In the genomic region with DNA sequence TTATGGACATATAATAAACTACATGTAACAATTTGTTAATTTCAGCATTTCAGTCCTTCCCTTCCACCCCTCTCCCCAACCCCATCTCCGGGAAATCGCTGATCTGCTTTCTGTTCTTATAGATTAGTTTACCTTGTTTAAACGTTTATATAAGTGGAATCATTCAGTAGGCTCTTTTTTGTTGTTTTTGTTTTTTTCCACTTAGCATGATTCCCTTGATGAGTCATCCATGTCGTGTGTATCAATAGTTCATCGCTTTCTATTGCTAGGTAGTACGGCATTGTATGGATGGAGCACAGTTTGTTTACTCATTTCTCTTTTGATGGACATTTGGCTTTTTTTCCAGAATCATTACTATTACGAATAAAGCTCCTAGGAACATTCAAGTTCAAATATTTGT, we compare ENCODE assay signal across 22 cellular contexts. TPM values are rescaled to one million over a fixed set of nuclear protein-coding genes. Genes with fewer than 3 reads are reported as not detected.
DNase-seq lines count a peak whose midpoint lies in the region; ATAC-seq, FAIRE-seq and TF ChIP-seq lines count a peak whose summit lies in the region.
"Had no signal": no experiment of that assay in that cellular context is flagged by ENCODE, and none has a peak within 500 bp of the region (broad histone marks: within the 10 kb centered on the region; RNA-seq: fewer than 3 reads in every experiment).

No MANE protein-coding gene starts in this region.

- no peaks in the 10 kb centered on the region; the same call in 1 of the 2 replicates for H3K27me3 ChIP-seq in IMR-90 (ENCODE audit: control insufficient read depth, insufficient read depth, low read length)

- no peak for DNase-seq in A549 (ENCODE audit: low read depth in 1 of 2, low spot score in 1 of 2)
- peak; percentile 63 for DNase-seq in DMS53 (lab: John Stamatoyannopoulos, UW)
- DNase-seq in IMR-90: no peak
- peak; percentile 10 for DNase-seq in fibroblast of mammary gland (ENCODE audit: low read depth)
- DNase-seq in islet precursor cell: no peak
- DNase-seq in cardiac septum (ENCODE audit: low spot score): no peak
- DNase-seq: AML-193; C1 segment of cervical spinal cord; Calu3; CD4-positive, alpha-beta memory T cell; COR-L47; DMS79; EL; GF-D8; GOT3; HFFc6 had no signal

- no peaks in the 10 kb centered on the region for H3K79me1 ChIP-seq in IMR-90 (ENCODE audit: low read depth in 1 of 2, low read length in 2 of 2)

- TF ChIP-seq CTCF in A549 (IDR thresholded peaks at IDR 0.05) (no peak), IMR-90 (conservative IDR thresholded peaks at IDR 0.05; ENCODE audit: low read depth, low read length) (no peak), fibroblast of mammary gland (conservative IDR thresholded peaks at IDR 0.05; ENCODE audit: control insufficient read depth, insufficient read depth, low read depth, low read length) (no peak)

- no peak overlapping the region for H3K18ac ChIP-seq in IMR-90 (ENCODE audit: low read depth, low read length)

- TF ChIP-seq RAD21 in A549 (conservative IDR thresholded peaks at IDR 0.05 in 1 of 2, IDR thresholded peaks at IDR 0.05 in 1 of 2) (no peak), IMR-90 (IDR thresholded peaks at IDR 0.05; ENCODE audit: low read length) (no peak)

- H2AK5ac ChIP-seq in IMR-90 (ENCODE audit: low read depth, low read length): no peak overlapping the region

- FAIRE-seq in A549 (lab: Jason Lieb, UNC): no peak
- FAIRE-seq: GM12891, GM18507, H54 had no signal

- H2BK5ac ChIP-seq in IMR-90 (ENCODE audit: low read depth, low read length, poor library complexity, severe bottlenecking): no peak overlapping the region

- CTCF ChIA-PET in A549 (lab: Yijun Ruan, JAX): no interaction called here
- CTCF ChIA-PET in IMR-90 (lab: Yijun Ruan, JAX): no interaction called here

- intact Hi-C loops in IMR-90 (cut with micrococcal nuclease) (no loop called here), cardiac septum (cut with DNase I) (no loop called here)

- H4K5ac ChIP-seq in IMR-90 (ENCODE audit: low read depth, low read length): no peak overlapping the region

- no peaks in the 10 kb centered on the region for H3K36me3 ChIP-seq in IMR-90 (ENCODE audit: control insufficient read depth, insufficient read depth, low read length)
- H3K36me3 ChIP-seq: HAP-1 had no signal

- no peak overlapping the region for H4K91ac ChIP-seq in IMR-90 (ENCODE audit: insufficient read depth, low read depth, low read length)

- WGBS in A549 (ENCODE audit: missing lambda C conversion rate): 69% methylated on average over 7 of the region's 7 CpGs
- no CpG with 5 or more reads among the region's 7 CpGs for WGBS in IMR-90 (ENCODE audit: extremely low coverage in 2 of 2, insufficient read length in 1 of 2), 2 experiments

- H2BK20ac ChIP-seq in IMR-90 (ENCODE audit: low read depth, low read length): no peak overlapping the region

- H3K4me1 ChIP-seq in A549 (no peaks in the 10 kb centered on the region), IMR-90 (ENCODE audit: control insufficient read depth, insufficient read depth, low read length) (no peaks in the 10 kb centered on the region; the same call in 1 of the 2 replicates)
- H3K4me1 ChIP-seq: HAP-1 had no signal

- H2AFZ ChIP-seq in IMR-90 (replicated peaks; ENCODE audit: low read length, poor library complexity): no peak overlapping the region

- no peak overlapping the region for H3K27ac ChIP-seq in A549
- H3K27ac ChIP-seq in IMR-90 (ENCODE audit: insufficient read depth, low read length): no peak overlapping the region

- no peak for ATAC-seq in A549
- no peak for ATAC-seq in IMR-90 (ENCODE audit: low read depth)
- ATAC-seq in GM21447 (IDR thresholded peaks at IDR 0.05; ENCODE audit: unreplicated experiment): no peak
- no peak for ATAC-seq in HG02981 (IDR thresholded peaks at IDR 0.05; ENCODE audit: unreplicated experiment)

- no TSS peak for BruUV-seq in IMR-90 (replicated peaks; lab: Mats Ljungman, UMichigan)

- no peak overlapping the region for H3K9ac ChIP-seq in IMR-90 (ENCODE audit: low read depth, low read length)

- no peaks in the 10 kb centered on the region for H4K20me1 ChIP-seq in IMR-90 (ENCODE audit: insufficient read depth, low read length)

- no peak overlapping the region for H3K23ac ChIP-seq in IMR-90 (ENCODE audit: low read depth, low read length)

- TF ChIP-seq EP300 in A549 (IDR thresholded peaks at IDR 0.05): no peak

- H3K14ac ChIP-seq in IMR-90 (replicated peaks; ENCODE audit: low read depth, low read length): no peak overlapping the region

- peaks cover 21% of the 10 kb centered on the region for H3K9me3 ChIP-seq in A549
- H3K9me3 ChIP-seq in IMR-90 (ENCODE audit: control insufficient read depth, insufficient read depth, low read length): peaks cover 8% of the 10 kb centered on the region

- no peak overlapping the region for H3K56ac ChIP-seq in IMR-90 (ENCODE audit: extremely low read depth, insufficient read depth, low read length)

- H2BK120ac ChIP-seq in IMR-90 (ENCODE audit: low read depth, low read length): no peak overlapping the region

- POLR2A ChIA-PET in A549 (lab: Yijun Ruan, JAX): no interaction called here
- POLR2A ChIA-PET in IMR-90 (lab: Charles Lee; ENCODE audit: unreplicated experiment): interaction anchor here (0.6 kb wide), 1 partner anchor 29 kb away, joined by 5 read pairs; no protein-coding TSS in a partner anchor

- no peak for TF ChIP-seq POLR2A in A549 (IDR thresholded peaks at IDR 0.05; ENCODE audit: low read length)
- no peak for TF ChIP-seq POLR2A in IMR-90 (IDR thresholded peaks at IDR 0.05; ENCODE audit: low read depth, low read length)

- H3K4ac ChIP-seq in IMR-90 (ENCODE audit: low read depth, low read length): no peak overlapping the region

- no peak overlapping the region for H2BK15ac ChIP-seq in IMR-90 (ENCODE audit: low read depth, low read length)

- in situ Hi-C loops in IMR-90 (cut with MboI; ENCODE audit: low sequenced_read_pairs): no loop called here

- H3K4me3 ChIP-seq in A549 (no peak overlapping the region), IMR-90 (ENCODE audit: insufficient read depth, low read depth, low read length) (no peak overlapping the region), fibroblast of mammary gland (ENCODE audit: control insufficient read depth, low read depth, low read length) (no peak overlapping the region)
- H3K4me3 ChIP-seq: HAP-1 had no signal

- dilution Hi-C loops in IMR-90 (cut with HindIII; ENCODE audit: low sequenced_read_pairs, unreplicated experiment): no loop called here

- H4K8ac ChIP-seq in IMR-90 (ENCODE audit: low read depth in 2 of 2, low read length in 2 of 2): no peak overlapping the region

- H3K9me1 ChIP-seq in IMR-90 (ENCODE audit: insufficient read depth, low read length): no peaks in the 10 kb centered on the region; the same call in 1 of the 2 replicates

- no peak overlapping the region for H2AK9ac ChIP-seq in IMR-90 (replicated peaks; ENCODE audit: low read depth, low read length, poor library complexity)

- no peak overlapping the region for H3K4me2 ChIP-seq in A549
- no peak overlapping the region for H3K4me2 ChIP-seq in IMR-90 (ENCODE audit: low read depth, low read length)

TF ChIP-seq in A549, 52 proteins besides CTCF, POLR2A, EP300 and RAD21:
- TF ChIP-seq, protein P1, sequence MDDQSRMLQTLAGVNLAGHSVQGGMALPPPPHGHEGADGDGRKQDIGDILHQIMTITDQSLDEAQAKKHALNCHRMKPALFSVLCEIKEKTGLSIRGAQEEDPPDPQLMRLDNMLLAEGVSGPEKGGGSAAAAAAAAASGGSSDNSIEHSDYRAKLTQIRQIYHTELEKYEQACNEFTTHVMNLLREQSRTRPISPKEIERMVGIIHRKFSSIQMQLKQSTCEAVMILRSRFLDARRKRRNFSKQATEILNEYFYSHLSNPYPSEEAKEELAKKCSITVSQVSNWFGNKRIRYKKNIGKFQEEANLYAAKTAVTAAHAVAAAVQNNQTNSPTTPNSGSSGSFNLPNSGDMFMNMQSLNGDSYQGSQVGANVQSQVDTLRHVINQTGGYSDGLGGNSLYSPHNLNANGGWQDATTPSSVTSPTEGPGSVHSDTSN (IDR thresholded peaks at IDR 0.05): no peak
- TF ChIP-seq ZC3H11A (IDR thresholded peaks at IDR 0.05) (no peak), FOSL2 (IDR thresholded peaks at IDR 0.05) (no peak), FOSL2 (CRISPR knock-in tag; IDR thresholded peaks at IDR 0.05) (peak; percentile 66)

TF ChIP-seq in IMR-90, 13 proteins besides CTCF, POLR2A, EP300 and RAD21:
- TF ChIP-seq FOS (IDR thresholded peaks at IDR 0.05; ENCODE audit: low read depth, low read length) (0 out of 2 replicates have a peak, but pooled peaks have one; percentile 36), MAFK (IDR thresholded peaks at IDR 0.05; ENCODE audit: low read depth, low read length) (no peak)

RNA-seq across cellular contexts. Expression of a gene that starts 23.5 kb away (rescaled TPM):
- 36.3 and 44.1 TPM in 2 replicates for polyA plus RNA-seq in A549 (2011; rRNA removed)
- polyA plus RNA-seq in A549 (2012; cell fraction: cytosol; rRNA removed): 70.4 and 95.3 TPM in 2 replicates
- 144 and 160 TPM in 2 replicates for polyA plus RNA-seq in A549 (2012; cell fraction: nucleus; rRNA removed)
- polyA plus RNA-seq in A549 (2017; fragmentation: RNase III; extraction: RNeasy Plus Mini Kit Qiagen cat#74134 plus additional on column Dnase treatment): 40.7 to 49.4 TPM (median 41.1 TPM) in 3 replicates
- 48.6 and 69.1 TPM in 2 replicates for polyA minus RNA-seq in A549 (2011; rRNA and poly(A)+ RNA removed)
- total RNA-seq in IMR-90 (2012; rRNA removed): 162 and 172 TPM in 2 replicates
- polyA plus RNA-seq in IMR-90 (2012; rRNA removed): 176 and 230 TPM in 2 replicates
- 168 and 220 TPM in 2 replicates for polyA plus RNA-seq in IMR-90 (2012; cell fraction: cytosol; rRNA removed)
- polyA plus RNA-seq in IMR-90 (2012; cell fraction: nucleus; rRNA removed; ENCODE audit: low replicate concordance): 530 and 567 TPM in 2 replicates
- total RNA-seq in cardiac septum: 64.6 TPM

Comparison
In these comparisons a context has a peak if more than half of its experiments do, and no peak if none do; other contexts are left out.
1. DNase-seq: peak in DMS53 (single experiment) and fibroblast of mammary gland (single experiment); none in A549 (0 of 2), IMR-90 (single experiment), islet precursor cell (single experiment) and cardiac septum (single experiment).